22 cellular contexts compared by ENCODE assay signal in genomic region chr2:5330961-5331360, GRCh38.
"Had no signal": no experiment of that assay in that cellular context is flagged by ENCODE, and none has a peak within 500 bp of the region (broad histone marks: within the 10 kb centered on the region; RNA-seq: fewer than 3 reads in every experiment).

No MANE protein-coding gene starts in this region.

- ATAC-seq: activated CD8-positive, alpha-beta memory T cell treated with anti-CD3 and anti-CD28 coated beads, Interleukin-2, amount 10 ng/mL, durations not matched to agents 7 days and 5 days; T-helper 17 cell; WTC11 had no signal

- H3K27ac ChIP-seq: breast epithelium had no signal

- H3K4me1 ChIP-seq: breast epithelium had no signal

- H3K36me3 ChIP-seq: breast epithelium had no signal

- H3K4me3 ChIP-seq: breast epithelium had no signal

- H3K27me3 ChIP-seq: breast epithelium had no signal

- DNase-seq: activated CD4-positive, alpha-beta T cell treated with anti-CD3 and anti-CD28 coated beads for 48 hours; activated CD4-positive, alpha-beta T cell treated with anti-CD3 and anti-CD28 coated beads, Interleukin-2, amount 50 U/mL, for 4 hours; activated CD4-positive, CD25-positive, alpha-beta regulatory T cell treated with anti-CD3 and anti-CD28 coated beads, Interleukin-2, amount 50 U/mL, for 72 hours; activated CD8-positive, alpha-beta memory T cell treated with anti-CD3 and anti-CD28 coated beads, Interleukin-2, amount 10 ng/mL, durations not matched to agents 7 days and 5 days; activated effector memory CD4-positive, alpha-beta T cell treated with Interleukin-2 at 50 U/mL for 16 hours; activated naive CD4-positive, alpha-beta T cell; activated T-cell treated with anti-CD3 and anti-CD28 coated beads, Interleukin-2, amount 50 U/mL, for 24 hours; aorta; central memory CD4-positive, alpha-beta T cell; MM.1S; NCI-H1105; NCI-H1436; NCI-H1694 treated with DMSO at 0.1 percent for 48 hours; NCI-H2029 treated with DMSO at 0.1 percent for 48 hours; NCI-H345; NCI-H510A; NCI-H526 treated with DMSO at 0.1 percent for 48 hours; SHP77 treated with DMSO at 0.1 percent for 48 hours; T-helper 17 cell; T-helper 9 cell had no signal

- H3K9me3 ChIP-seq: breast epithelium had no signal
